Comparison of ENCODE assay signal across 2 cellular contexts in the genomic region with DNA sequence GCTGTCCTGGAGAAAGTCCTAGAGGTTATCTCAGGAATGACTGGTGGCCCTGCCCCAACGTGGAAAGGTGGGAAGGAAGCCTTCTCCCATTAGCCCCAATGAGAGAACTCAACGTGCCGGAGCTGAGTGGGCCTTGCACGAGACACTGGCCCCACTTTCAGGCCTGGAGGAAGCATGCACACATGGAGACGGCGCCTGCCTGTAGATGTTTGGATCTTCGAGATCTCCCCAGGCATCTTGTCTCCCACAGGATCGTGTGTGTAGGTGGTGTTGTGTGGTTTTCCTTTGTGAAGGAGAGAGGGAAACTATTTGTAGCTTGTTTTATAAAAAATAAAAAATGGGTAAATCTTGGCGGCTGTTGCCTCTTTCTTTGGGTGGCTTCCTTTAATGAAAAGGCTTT.
TF ChIP-seq lines count a peak whose summit lies in the region.

No MANE protein-coding gene starts in this region.

TF ChIP-seq in A549, 52 proteins besides CTCF, POLR2A, EP300 and RAD21:
- TF ChIP-seq SREBF2 (IDR thresholded peaks at IDR 0.05) (no peak), ZSCAN20 (CRISPR knock-in tag; IDR thresholded peaks at IDR 0.05) (no peak), ZC3H11A (IDR thresholded peaks at IDR 0.05) (no peak), CEBPB (IDR thresholded peaks at IDR 0.05) (no peak), RNF2 (IDR thresholded peaks at IDR 0.05; ENCODE audit: borderline replicate concordance, low read depth) (no peak), EHF (CRISPR knock-in tag; IDR thresholded peaks at IDR 0.05) (no peak), KDM1A (IDR thresholded peaks at IDR 0.05; ENCODE audit: low read depth) (no peak), MAZ (IDR thresholded peaks at IDR 0.05; ENCODE audit: borderline replicate concordance, low read depth, low read length) (no peak), PHF8 (IDR thresholded peaks at IDR 0.05; ENCODE audit: borderline replicate concordance, low read depth) (no peak), JUNB (IDR thresholded peaks at IDR 0.05) (no peak), HOXA7 (CRISPR knock-in tag; IDR thresholded peaks at IDR 0.05) (no peak)
- TF ChIP-seq, protein P1, sequence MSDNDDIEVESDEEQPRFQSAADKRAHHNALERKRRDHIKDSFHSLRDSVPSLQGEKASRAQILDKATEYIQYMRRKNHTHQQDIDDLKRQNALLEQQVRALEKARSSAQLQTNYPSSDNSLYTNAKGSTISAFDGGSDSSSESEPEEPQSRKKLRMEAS (IDR thresholded peaks at IDR 0.05), result no peak
- TF ChIP-seq, protein P2, sequence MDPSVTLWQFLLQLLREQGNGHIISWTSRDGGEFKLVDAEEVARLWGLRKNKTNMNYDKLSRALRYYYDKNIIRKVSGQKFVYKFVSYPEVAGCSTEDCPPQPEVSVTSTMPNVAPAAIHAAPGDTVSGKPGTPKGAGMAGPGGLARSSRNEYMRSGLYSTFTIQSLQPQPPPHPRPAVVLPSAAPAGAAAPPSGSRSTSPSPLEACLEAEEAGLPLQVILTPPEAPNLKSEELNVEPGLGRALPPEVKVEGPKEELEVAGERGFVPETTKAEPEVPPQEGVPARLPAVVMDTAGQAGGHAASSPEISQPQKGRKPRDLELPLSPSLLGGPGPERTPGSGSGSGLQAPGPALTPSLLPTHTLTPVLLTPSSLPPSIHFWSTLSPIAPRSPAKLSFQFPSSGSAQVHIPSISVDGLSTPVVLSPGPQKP (IDR thresholded peaks at IDR 0.05; ENCODE audit: low read depth, low read length), result no peak
- TF ChIP-seq, protein P3, sequence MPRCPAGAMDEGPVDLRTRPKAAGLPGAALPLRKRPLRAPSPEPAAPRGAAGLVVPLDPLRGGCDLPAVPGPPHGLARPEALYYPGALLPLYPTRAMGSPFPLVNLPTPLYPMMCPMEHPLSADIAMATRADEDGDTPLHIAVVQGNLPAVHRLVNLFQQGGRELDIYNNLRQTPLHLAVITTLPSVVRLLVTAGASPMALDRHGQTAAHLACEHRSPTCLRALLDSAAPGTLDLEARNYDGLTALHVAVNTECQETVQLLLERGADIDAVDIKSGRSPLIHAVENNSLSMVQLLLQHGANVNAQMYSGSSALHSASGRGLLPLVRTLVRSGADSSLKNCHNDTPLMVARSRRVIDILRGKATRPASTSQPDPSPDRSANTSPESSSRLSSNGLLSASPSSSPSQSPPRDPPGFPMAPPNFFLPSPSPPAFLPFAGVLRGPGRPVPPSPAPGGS (IDR thresholded peaks at IDR 0.05), result no peak

TF ChIP-seq in GM23338, 12 proteins besides CTCF, POLR2A, EP300 and RAD21:
- TF ChIP-seq ZNF331 (CRISPR knock-in tag; IDR thresholded peaks at IDR 0.05; ENCODE audit: low read depth) (no peak), NANOG (IDR thresholded peaks at IDR 0.05; ENCODE audit: borderline replicate concordance) (no peak), POLR2AphosphoS5 (IDR thresholded peaks at IDR 0.05; ENCODE audit: low read depth) (no peak), EZH2 (IDR thresholded peaks at IDR 0.05; ENCODE audit: low read depth, unreplicated experiment) (no peak), ZNF114 (CRISPR knock-in tag; IDR thresholded peaks at IDR 0.05) (no peak), JUNB (IDR thresholded peaks at IDR 0.05; ENCODE audit: unreplicated experiment) (no peak), STAT1 (IDR thresholded peaks at IDR 0.05; ENCODE audit: unreplicated experiment) (no peak), EZH2phosphoT487 (IDR thresholded peaks at IDR 0.05; ENCODE audit: unreplicated experiment) (no peak), CREB1 (CRISPR knock-in tag; IDR thresholded peaks at IDR 0.05; ENCODE audit: low read depth) (no peak)
- TF ChIP-seq, protein P4, sequence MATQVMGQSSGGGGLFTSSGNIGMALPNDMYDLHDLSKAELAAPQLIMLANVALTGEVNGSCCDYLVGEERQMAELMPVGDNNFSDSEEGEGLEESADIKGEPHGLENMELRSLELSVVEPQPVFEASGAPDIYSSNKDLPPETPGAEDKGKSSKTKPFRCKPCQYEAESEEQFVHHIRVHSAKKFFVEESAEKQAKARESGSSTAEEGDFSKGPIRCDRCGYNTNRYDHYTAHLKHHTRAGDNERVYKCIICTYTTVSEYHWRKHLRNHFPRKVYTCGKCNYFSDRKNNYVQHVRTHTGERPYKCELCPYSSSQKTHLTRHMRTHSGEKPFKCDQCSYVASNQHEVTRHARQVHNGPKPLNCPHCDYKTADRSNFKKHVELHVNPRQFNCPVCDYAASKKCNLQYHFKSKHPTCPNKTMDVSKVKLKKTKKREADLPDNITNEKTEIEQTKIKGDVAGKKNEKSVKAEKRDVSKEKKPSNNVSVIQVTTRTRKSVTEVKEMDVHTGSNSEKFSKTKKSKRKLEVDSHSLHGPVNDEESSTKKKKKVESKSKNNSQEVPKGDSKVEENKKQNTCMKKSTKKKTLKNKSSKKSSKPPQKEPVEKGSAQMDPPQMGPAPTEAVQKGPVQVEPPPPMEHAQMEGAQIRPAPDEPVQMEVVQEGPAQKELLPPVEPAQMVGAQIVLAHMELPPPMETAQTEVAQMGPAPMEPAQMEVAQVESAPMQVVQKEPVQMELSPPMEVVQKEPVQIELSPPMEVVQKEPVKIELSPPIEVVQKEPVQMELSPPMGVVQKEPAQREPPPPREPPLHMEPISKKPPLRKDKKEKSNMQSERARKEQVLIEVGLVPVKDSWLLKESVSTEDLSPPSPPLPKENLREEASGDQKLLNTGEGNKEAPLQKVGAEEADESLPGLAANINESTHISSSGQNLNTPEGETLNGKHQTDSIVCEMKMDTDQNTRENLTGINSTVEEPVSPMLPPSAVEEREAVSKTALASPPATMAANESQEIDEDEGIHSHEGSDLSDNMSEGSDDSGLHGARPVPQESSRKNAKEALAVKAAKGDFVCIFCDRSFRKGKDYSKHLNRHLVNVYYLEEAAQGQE (IDR thresholded peaks at IDR 0.05; ENCODE audit: unreplicated experiment), result no peak
- TF ChIP-seq, protein P5, sequence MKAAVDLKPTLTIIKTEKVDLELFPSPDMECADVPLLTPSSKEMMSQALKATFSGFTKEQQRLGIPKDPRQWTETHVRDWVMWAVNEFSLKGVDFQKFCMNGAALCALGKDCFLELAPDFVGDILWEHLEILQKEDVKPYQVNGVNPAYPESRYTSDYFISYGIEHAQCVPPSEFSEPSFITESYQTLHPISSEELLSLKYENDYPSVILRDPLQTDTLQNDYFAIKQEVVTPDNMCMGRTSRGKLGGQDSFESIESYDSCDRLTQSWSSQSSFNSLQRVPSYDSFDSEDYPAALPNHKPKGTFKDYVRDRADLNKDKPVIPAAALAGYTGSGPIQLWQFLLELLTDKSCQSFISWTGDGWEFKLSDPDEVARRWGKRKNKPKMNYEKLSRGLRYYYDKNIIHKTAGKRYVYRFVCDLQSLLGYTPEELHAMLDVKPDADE (IDR thresholded peaks at IDR 0.05), result no peak
- TF ChIP-seq, protein P6, sequence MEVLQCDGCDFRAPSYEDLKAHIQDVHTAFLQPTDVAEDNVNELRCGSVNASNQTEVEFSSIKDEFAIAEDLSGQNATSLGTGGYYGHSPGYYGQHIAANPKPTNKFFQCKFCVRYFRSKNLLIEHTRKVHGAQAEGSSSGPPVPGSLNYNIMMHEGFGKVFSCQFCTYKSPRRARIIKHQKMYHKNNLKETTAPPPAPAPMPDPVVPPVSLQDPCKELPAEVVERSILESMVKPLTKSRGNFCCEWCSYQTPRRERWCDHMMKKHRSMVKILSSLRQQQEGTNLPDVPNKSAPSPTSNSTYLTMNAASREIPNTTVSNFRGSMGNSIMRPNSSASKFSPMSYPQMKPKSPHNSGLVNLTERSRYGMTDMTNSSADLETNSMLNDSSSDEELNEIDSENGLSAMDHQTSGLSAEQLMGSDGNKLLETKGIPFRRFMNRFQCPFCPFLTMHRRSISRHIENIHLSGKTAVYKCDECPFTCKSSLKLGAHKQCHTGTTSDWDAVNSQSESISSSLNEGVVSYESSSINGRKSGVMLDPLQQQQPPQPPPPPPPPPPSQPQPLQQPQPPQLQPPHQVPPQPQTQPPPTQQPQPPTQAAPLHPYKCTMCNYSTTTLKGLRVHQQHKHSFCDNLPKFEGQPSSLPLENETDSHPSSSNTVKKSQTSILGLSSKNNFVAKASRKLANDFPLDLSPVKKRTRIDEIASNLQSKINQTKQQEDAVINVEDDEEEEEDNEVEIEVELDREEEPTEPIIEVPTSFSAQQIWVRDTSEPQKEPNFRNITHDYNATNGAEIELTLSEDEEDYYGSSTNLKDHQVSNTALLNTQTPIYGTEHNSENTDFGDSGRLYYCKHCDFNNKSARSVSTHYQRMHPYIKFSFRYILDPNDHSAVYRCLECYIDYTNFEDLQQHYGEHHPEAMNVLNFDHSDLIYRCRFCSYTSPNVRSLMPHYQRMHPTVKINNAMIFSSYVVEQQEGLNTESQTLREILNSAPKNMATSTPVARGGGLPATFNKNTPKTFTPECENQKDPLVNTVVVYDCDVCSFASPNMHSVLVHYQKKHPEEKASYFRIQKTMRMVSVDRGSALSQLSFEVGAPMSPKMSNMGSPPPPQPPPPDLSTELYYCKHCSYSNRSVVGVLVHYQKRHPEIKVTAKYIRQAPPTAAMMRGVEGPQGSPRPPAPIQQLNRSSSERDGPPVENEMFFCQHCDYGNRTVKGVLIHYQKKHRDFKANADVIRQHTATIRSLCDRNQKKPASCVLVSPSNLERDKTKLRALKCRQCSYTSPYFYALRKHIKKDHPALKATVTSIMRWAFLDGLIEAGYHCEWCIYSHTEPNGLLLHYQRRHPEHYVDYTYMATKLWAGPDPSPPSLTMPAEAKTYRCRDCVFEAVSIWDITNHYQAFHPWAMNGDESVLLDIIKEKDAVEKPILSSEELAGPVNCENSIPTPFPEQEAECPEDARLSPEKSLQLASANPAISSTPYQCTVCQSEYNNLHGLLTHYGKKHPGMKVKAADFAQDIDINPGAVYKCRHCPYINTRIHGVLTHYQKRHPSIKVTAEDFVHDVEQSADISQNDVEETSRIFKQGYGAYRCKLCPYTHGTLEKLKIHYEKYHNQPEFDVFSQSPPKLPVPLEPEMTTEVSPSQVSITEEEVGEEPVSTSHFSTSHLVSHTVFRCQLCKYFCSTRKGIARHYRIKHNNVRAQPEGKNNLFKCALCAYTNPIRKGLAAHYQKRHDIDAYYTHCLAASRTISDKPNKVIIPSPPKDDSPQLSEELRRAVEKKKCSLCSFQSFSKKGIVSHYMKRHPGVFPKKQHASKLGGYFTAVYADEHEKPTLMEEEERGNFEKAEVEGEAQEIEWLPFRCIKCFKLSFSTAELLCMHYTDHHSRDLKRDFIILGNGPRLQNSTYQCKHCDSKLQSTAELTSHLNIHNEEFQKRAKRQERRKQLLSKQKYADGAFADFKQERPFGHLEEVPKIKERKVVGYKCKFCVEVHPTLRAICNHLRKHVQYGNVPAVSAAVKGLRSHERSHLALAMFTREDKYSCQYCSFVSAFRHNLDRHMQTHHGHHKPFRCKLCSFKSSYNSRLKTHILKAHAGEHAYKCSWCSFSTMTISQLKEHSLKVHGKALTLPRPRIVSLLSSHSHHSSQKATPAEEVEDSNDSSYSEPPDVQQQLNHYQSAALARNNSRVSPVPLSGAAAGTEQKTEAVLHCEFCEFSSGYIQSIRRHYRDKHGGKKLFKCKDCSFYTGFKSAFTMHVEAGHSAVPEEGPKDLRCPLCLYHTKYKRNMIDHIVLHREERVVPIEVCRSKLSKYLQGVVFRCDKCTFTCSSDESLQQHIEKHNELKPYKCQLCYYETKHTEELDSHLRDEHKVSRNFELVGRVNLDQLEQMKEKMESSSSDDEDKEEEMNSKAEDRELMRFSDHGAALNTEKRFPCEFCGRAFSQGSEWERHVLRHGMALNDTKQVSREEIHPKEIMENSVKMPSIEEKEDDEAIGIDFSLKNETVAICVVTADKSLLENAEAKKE (CRISPR knock-in tag; IDR thresholded peaks at IDR 0.05), result no peak
TF ChIP-seq in GM23338: peak in this region for 0.
